ENCODE assay signal across 23 cellular contexts in the genomic region with DNA sequence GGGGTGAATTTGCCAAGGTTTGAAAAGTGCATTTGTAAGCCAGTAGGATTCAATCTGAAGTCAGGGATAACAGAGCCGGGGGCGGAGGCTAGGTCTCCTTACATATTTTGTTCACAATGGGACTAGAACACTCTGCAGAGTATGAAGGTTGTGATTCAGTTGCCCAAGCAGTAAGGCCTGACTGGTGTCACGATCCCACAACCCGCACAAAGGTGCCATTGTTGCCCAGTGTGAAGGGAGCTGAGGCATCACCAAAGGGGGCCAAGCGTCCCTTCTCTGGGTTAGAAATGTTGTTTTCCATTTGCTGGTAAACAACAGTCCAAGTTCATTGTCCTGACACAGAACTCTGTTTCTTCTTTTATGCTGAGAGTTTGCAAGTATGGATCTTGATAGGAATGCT.
"Had no signal": no experiment of that assay in that cellular context is flagged by ENCODE, and none has a peak within 500 bp of the region (broad histone marks: within the 10 kb centered on the region; RNA-seq: fewer than 3 reads in every experiment).

No MANE protein-coding gene starts in this region.

- FAIRE-seq: HepG2, RCC 7860 had no signal

- DNase-seq: IMR-90, Karpas-422, KG1, MM.1S, NCI-H1092 treated with DMSO at 0.1 percent for 48 hours, NCI-H1436, NCI-H187, NCI-H2029, NCI-H2081 treated with DMSO at 0.1 percent for 48 hours, NCI-H2171, NCI-H226, NCI-H446, NCI-H510A, NCI-H524 treated with DMSO at 0.1 percent for 48 hours, NCI-H69, NCI-H774, Right ventricle myocardium superior, RPMI8226, SIG-M5, SK-N-SH had no signal

- H3K4me1 ChIP-seq: SJSA1 had no signal

- H3K27ac ChIP-seq: SJSA1 had no signal

- ATAC-seq: HepG2 had no signal

- H3K4me3 ChIP-seq: SJSA1 had no signal

- H3K9me3 ChIP-seq: SK-N-SH had no signal

- H3K27me3 ChIP-seq: SJSA1 had no signal

- H3K36me3 ChIP-seq: SJSA1 had no signal
